Comparison of ENCODE assay signal across 8 cellular contexts in genomic region chr15:88664151-88664778, GRCh38. TPM values are rescaled to one million over a fixed set of nuclear protein-coding genes. Genes with fewer than 3 reads are reported as not detected.
DNase-seq lines count a peak whose midpoint lies in the region; ATAC-seq, FAIRE-seq and TF ChIP-seq lines count a peak whose summit lies in the region.

No MANE protein-coding gene starts in this region.

- H3K9ac ChIP-seq in parathyroid adenoma = no peak overlapping the region

- no peak overlapping the region for H2AFZ ChIP-seq in parathyroid adenoma

- H3K4me1 ChIP-seq in parathyroid adenoma = no peaks in the 10 kb centered on the region

- H3K79me2 ChIP-seq in parathyroid adenoma = no peaks in the 10 kb centered on the region

- H3K27me3 ChIP-seq in parathyroid adenoma (ENCODE audit: control insufficient read depth, insufficient read depth, low read length) = no peaks in the 10 kb centered on the region

- H3K4me3 ChIP-seq in GM12875 (ENCODE audit: low read depth, low read length) (no peak overlapping the region), choroid plexus epithelial cell (ENCODE audit: low read depth, low read length) (no peak overlapping the region), parathyroid adenoma (ENCODE audit: low read depth, low read length) (no peak overlapping the region), foreskin fibroblast (ENCODE audit: low read depth in 1 of 2, low read length in 2 of 2) (no peak overlapping the region)

- H3K4me2 ChIP-seq in parathyroid adenoma (ENCODE audit: low read length) = no peak overlapping the region

- DNase-seq in RKO (ENCODE audit: low spot score) = peak; percentile 31
- peak; percentile 28 for DNase-seq in choroid plexus epithelial cell (ENCODE audit: low read depth)
- no peak for DNase-seq in frontal cortex (ENCODE audit: low spot score in 2 of 2)
- DNase-seq in foreskin fibroblast = no peak
- DNase-seq in GF-D8 (lab: John Stamatoyannopoulos, UW) = no peak

- no peak for FAIRE-seq in frontal cortex (lab: Jason Lieb, UNC)

- H3K36me3 ChIP-seq in parathyroid adenoma (ENCODE audit: control insufficient read depth, insufficient read depth, low read length) = no peaks in the 10 kb centered on the region

- ATAC-seq in GM21529 (IDR thresholded peaks at IDR 0.05; ENCODE audit: unreplicated experiment) = no peak

- TF ChIP-seq CTCF in GM12875 (IDR thresholded peaks at IDR 0.05; ENCODE audit: borderline replicate concordance, insufficient read depth, low read depth, low read length) (peak; percentile 41; the same call in 1 of the 2 replicates), choroid plexus epithelial cell (conservative IDR thresholded peaks at IDR 0.05; ENCODE audit: low read depth, low read length) (peak; percentile 24), parathyroid adenoma (IDR thresholded peaks at IDR 0.05) (peak; percentile 11), foreskin fibroblast (IDR thresholded peaks at IDR 0.05; ENCODE audit: low read depth, low read length) (no peak)

- no peaks in the 10 kb centered on the region for H3K9me3 ChIP-seq in parathyroid adenoma (ENCODE audit: control insufficient read depth, low read length)

- no peak overlapping the region for H3K27ac ChIP-seq in parathyroid adenoma

RNA-seq across cellular contexts. Expression of gene ISG20, which starts 25.4 kb away (rescaled TPM):
- not detected for total RNA-seq in frontal cortex

RNA-seq across cellular contexts. Expression of gene AEN, which starts 43.1 kb away (rescaled TPM):
- 4.5 TPM for total RNA-seq in frontal cortex

Comparison
In these comparisons a context has a peak if more than half of its experiments do, and no peak if none do; other contexts are left out.
1. DNase-seq: peak in RKO (single experiment) and choroid plexus epithelial cell (single experiment); none in frontal cortex (0 of 2), foreskin fibroblast (0 of 2) and GF-D8 (single experiment).